Comparison of ENCODE assay signal across 8 cellular contexts in genomic region chr5:98929123-98929981, GRCh38. TPM values are rescaled to one million over a fixed set of nuclear protein-coding genes. Genes with fewer than 3 reads are reported as not detected.
A peak's percentile ranks its signal among the peaks of the same experiment; 100 is the strongest.
DNase-seq lines count a peak whose midpoint lies in the region; ATAC-seq, FAIRE-seq and TF ChIP-seq lines count a peak whose summit lies in the region.

No MANE protein-coding gene starts in this region.

- DNase-seq in GM13977 (ENCODE audit: low spot score) (peak; percentile 87), NCI-H146 treated with DMSO at 0.1 percent for 48 hours (lab: John Stamatoyannopoulos, UW; ENCODE audit: unreplicated experiment) (peak; percentile 51), T-helper 2 cell (peak; percentile 75 to 98 (median 92)), anterior cingulate cortex (lab: John Stamatoyannopoulos, UW) (peak in 57 of 58 donors; percentile 67 to 96 (median 85)), right cardiac atrium (peak; percentile 97 to 98 (median 97)), psoas muscle (peak; percentile 99 to 100), urothelium cell line (ENCODE audit: low spot score) (peak; percentile 84)

- intact Hi-C loops in right cardiac atrium (cut with DNase I) (no loop called here), psoas muscle (cut with DNase I) (loop anchor here in 1 of 2 donors (10.0 kb wide), 1 partner anchor 155 kb away; the partner anchor contains the start of gene RGMB)

- WGBS in right cardiac atrium = under 1% methylated on average over 71 of the region's 71 CpGs
- 0 to 1% (median 0%) methylated on average over 64 to 71 of the region's 71 CpGs for WGBS in psoas muscle, 3 donors

- no peaks in the 10 kb centered on the region for H3K4me1 ChIP-seq in right cardiac atrium (ENCODE audit: control insufficient read depth, insufficient read depth, low read length)
- H3K4me1 ChIP-seq in psoas muscle = peaks cover 59% of the 10 kb centered on the region

- H3K4me3 ChIP-seq in right cardiac atrium (ENCODE audit: low read length) (peak overlapping the region; percentile 55), psoas muscle (peak overlapping the region; percentile 95)

- in situ Hi-C loops in GM13977 (cut with MboI; ENCODE audit: low pct_unique_long_range_greater_than_20kb, low sequenced_read_pairs, unreplicated experiment) = no loop called here

- FAIRE-seq in urothelium cell line (lab: Jason Lieb, UNC) = peak; percentile 74

- H3K27me3 ChIP-seq in right cardiac atrium (ENCODE audit: control insufficient read depth, insufficient read depth) (no peaks in the 10 kb centered on the region), psoas muscle (ENCODE audit: insufficient read depth in 3 of 3, low read length in 2 of 3) (no peaks in the 10 kb centered on the region)

- H3K36me3 ChIP-seq in psoas muscle (ENCODE audit: insufficient read depth in 1 of 2, low read depth in 1 of 2) = peaks cover 0 to 29% of the 10 kb centered on the region in 2 donors

- H3K9me3 ChIP-seq in right cardiac atrium (ENCODE audit: control insufficient read depth, low read length) = no peaks in the 10 kb centered on the region
- no peaks in the 10 kb centered on the region for H3K9me3 ChIP-seq in psoas muscle

- ATAC-seq in HG02840 (IDR thresholded peaks at IDR 0.05; ENCODE audit: low FRiP score, unreplicated experiment) (peak; percentile 63), right cardiac atrium (peak; percentile 89 to 92), psoas muscle (peak; percentile 82 to 90 (median 86))

- TF ChIP-seq CTCF in GM13977 (IDR thresholded peaks at IDR 0.05; ENCODE audit: extremely low read depth, insufficient read depth, missing control alignments) = no peak
- TF ChIP-seq CTCF in psoas muscle (IDR thresholded peaks at IDR 0.05) = no peak

- H3K27ac ChIP-seq in right cardiac atrium (ENCODE audit: low read length) (peak overlapping the region; percentile 99), psoas muscle (peak overlapping the region; percentile 100)

RNA-seq across cellular contexts. Expression of gene CHD1, which starts 0.5 kb away (rescaled TPM):
- total RNA-seq in right cardiac atrium (10 to 100 TPM; 12.4 to 23.2 (median 14.6) TPM), psoas muscle (10 to 100 TPM in 3 of 4 donors, 1 to 10 TPM in 1; 9.5 to 30.4 (median 24.5) TPM)
- polyA plus RNA-seq in right cardiac atrium (9.2 TPM), psoas muscle (10 to 100 TPM; 10.1 to 13.6 (median 13.4) TPM)

Comparison
In these comparisons a context has a peak if more than half of its experiments do, and no peak if none do; other contexts are left out.
1. Peak in every context shown above with its lines: DNase-seq, ATAC-seq, H3K4me3 ChIP-seq and H3K27ac ChIP-seq.